In the genomic region with DNA sequence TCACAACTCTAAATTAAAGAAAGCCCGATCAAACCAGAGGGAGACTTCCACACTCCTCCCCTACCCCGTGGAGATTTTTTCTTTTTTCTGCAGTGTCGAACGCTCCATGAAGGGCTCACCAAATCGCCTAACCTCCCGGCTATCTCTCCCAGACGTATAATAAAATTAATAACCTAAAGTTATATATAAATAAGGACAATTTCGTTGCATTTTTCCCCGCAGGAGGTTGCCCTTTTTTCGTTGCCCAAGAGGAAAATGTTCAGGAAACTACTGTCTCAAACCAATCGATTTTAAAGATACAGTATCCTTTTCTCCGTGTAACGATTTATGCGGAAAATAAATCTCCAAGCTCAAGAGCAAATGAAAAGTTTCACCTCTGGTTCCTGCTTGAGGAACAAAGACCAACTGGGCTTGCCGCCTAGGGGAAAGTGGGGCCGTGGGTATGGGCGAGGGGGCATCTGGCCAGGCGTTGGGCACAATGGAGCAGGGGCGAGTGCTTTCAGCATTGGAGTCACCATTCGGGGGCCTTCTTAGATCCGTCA, we compare ENCODE assay signal across 2 cellular contexts.
TF ChIP-seq lines count a peak whose summit lies in the region.

No MANE protein-coding gene starts in this region.

TF ChIP-seq in GM23338, 12 proteins besides CTCF, POLR2A, EP300 and RAD21:
- TF ChIP-seq, protein P1, sequence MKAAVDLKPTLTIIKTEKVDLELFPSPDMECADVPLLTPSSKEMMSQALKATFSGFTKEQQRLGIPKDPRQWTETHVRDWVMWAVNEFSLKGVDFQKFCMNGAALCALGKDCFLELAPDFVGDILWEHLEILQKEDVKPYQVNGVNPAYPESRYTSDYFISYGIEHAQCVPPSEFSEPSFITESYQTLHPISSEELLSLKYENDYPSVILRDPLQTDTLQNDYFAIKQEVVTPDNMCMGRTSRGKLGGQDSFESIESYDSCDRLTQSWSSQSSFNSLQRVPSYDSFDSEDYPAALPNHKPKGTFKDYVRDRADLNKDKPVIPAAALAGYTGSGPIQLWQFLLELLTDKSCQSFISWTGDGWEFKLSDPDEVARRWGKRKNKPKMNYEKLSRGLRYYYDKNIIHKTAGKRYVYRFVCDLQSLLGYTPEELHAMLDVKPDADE (IDR thresholded peaks at IDR 0.05), result no peak
- peak; percentile 94 for TF ChIP-seq EZH2 (IDR thresholded peaks at IDR 0.05; ENCODE audit: low read depth, unreplicated experiment)

TF ChIP-seq in K562, 482 proteins besides CTCF, POLR2A, EP300 and RAD21:
- TF ChIP-seq, protein P2, sequence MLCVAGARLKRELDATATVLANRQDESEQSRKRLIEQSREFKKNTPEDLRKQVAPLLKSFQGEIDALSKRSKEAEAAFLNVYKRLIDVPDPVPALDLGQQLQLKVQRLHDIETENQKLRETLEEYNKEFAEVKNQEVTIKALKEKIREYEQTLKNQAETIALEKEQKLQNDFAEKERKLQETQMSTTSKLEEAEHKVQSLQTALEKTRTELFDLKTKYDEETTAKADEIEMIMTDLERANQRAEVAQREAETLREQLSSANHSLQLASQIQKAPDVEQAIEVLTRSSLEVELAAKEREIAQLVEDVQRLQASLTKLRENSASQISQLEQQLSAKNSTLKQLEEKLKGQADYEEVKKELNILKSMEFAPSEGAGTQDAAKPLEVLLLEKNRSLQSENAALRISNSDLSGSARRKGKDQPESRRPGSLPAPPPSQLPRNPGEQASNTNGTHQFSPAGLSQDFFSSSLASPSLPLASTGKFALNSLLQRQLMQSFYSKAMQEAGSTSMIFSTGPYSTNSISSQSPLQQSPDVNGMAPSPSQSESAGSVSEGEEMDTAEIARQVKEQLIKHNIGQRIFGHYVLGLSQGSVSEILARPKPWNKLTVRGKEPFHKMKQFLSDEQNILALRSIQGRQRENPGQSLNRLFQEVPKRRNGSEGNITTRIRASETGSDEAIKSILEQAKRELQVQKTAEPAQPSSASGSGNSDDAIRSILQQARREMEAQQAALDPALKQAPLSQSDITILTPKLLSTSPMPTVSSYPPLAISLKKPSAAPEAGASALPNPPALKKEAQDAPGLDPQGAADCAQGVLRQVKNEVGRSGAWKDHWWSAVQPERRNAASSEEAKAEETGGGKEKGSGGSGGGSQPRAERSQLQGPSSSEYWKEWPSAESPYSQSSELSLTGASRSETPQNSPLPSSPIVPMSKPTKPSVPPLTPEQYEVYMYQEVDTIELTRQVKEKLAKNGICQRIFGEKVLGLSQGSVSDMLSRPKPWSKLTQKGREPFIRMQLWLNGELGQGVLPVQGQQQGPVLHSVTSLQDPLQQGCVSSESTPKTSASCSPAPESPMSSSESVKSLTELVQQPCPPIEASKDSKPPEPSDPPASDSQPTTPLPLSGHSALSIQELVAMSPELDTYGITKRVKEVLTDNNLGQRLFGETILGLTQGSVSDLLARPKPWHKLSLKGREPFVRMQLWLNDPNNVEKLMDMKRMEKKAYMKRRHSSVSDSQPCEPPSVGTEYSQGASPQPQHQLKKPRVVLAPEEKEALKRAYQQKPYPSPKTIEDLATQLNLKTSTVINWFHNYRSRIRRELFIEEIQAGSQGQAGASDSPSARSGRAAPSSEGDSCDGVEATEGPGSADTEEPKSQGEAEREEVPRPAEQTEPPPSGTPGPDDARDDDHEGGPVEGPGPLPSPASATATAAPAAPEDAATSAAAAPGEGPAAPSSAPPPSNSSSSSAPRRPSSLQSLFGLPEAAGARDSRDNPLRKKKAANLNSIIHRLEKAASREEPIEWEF (CRISPR knock-in tag; IDR thresholded peaks at IDR 0.05), result 0 out of 2 replicates have a peak, but pooled peaks have one; percentile 25
- TF ChIP-seq SRF (CRISPR knock-in tag; IDR thresholded peaks at IDR 0.05) (no peak), ZNF354B (CRISPR knock-in tag; IDR thresholded peaks at IDR 0.05) (no peak), RBM39 (optimal IDR thresholded peaks at IDR 0.05; ENCODE audit: low read depth, low read length) (no peak)
